In genomic region chr1:227411066-227411465, GRCh38 we compare ENCODE assay signal across 28 cellular contexts.
"Had no signal": no experiment of that assay in that cellular context is flagged by ENCODE, and none has a peak within 500 bp of the region (broad histone marks: within the 10 kb centered on the region; RNA-seq: fewer than 3 reads in every experiment).

No MANE protein-coding gene starts in this region.

- FAIRE-seq: endothelial cell of umbilical vein, kidney had no signal

- ATAC-seq: activated CD4-positive, alpha-beta T cell treated with anti-CD3 and anti-CD28 coated beads for 36 hours; activated CD8-positive, alpha-beta memory T cell treated with anti-CD3 and anti-CD28 coated beads, Interleukin-2, amount 10 ng/mL, durations not matched to agents 7 days and 5 days; activated CD8-positive, alpha-beta T cell treated with anti-CD3 and anti-CD28 coated beads, Interleukin-2, amount 10 ng/mL, durations not matched to agents 7 days and 5 days; activated naive CD8-positive, alpha-beta T cell treated with anti-CD3 and anti-CD28 coated beads, Interleukin-2, amount 50 U/mL, for 24 hours; esophagus mucosa; gastrocnemius medialis; left colon; psoas muscle; stimulated activated memory B cell treated with anti-CD40 and anti-IgM and Interleukin-4, amounts not matched to agents 10 μg/mL and 1 μg/mL and 100 μg/mL, for 72 hours; stimulated activated naive CD8-positive, alpha-beta T cell treated with anti-CD3 and anti-CD28 coated beads, Interleukin-15, amount 100 ng/mL, for 72 hours; T-cell had no signal

- DNase-seq: activated CD4-positive, alpha-beta T cell treated with anti-CD3 and anti-CD28 coated beads for 36 hours; activated CD4-positive, CD25-positive, alpha-beta regulatory T cell; activated CD8-positive, alpha-beta memory T cell treated with anti-CD3 and anti-CD28 coated beads, Interleukin-2, amount 10 ng/mL, durations not matched to agents 7 days and 5 days; activated CD8-positive, alpha-beta T cell treated with anti-CD3 and anti-CD28 coated beads, Interleukin-2, amount 10 ng/mL, durations not matched to agents 7 days and 5 days; activated naive CD8-positive, alpha-beta T cell treated with anti-CD3 and anti-CD28 coated beads, Interleukin-2, amount 50 U/mL, for 24 hours; activated T-cell treated with anti-CD3 and anti-CD28 coated beads, Interleukin-2, amount 50 U/mL, for 48 hours; anterior cingulate cortex; gastrocnemius medialis; kidney; left colon; mammary epithelial cell; naive B cell; nephron progenitor cell; psoas muscle; sigmoid colon; stimulated activated CD4-positive, alpha-beta T cell treated with anti-CD3 and anti-CD28 coated beads, Interleukin-1b, Interleukin-23, amount 100 ng/mL, for 48 hours; stimulated activated CD4-positive, alpha-beta T cell treated with anti-CD3 and anti-CD28 coated beads, Interleukin-4, amount 100 ng/mL, for 4 hours; stimulated activated CD8-positive, alpha-beta memory T cell treated with anti-CD3 and anti-CD28 coated beads, Interleukin-4, amount 100 ng/mL, for 48 hours; stimulated activated naive CD8-positive, alpha-beta T cell treated with anti-CD3 and anti-CD28 coated beads, Interleukin-15, amount 100 ng/mL, for 72 hours; substantia nigra; T-cell; tibial artery had no signal

- H3K4me3 ChIP-seq: gastrocnemius medialis, hepatocyte, psoas muscle, sigmoid colon, smooth muscle cell, tibial artery had no signal

- H2AFZ ChIP-seq: hepatocyte, parathyroid adenoma had no signal

- H3K9me3 ChIP-seq: gastrocnemius medialis, psoas muscle, sigmoid colon, tibial artery had no signal

- H3K36me3 ChIP-seq: gastrocnemius medialis, sigmoid colon, tibial artery had no signal

- H3K27me3 ChIP-seq: gastrocnemius medialis, hepatocyte, sigmoid colon, tibial artery had no signal

- H3K4me2 ChIP-seq: hepatocyte, smooth muscle cell had no signal

- H3K4me1 ChIP-seq: gastrocnemius medialis, parathyroid adenoma, psoas muscle, sigmoid colon had no signal

- H3K9ac ChIP-seq: parathyroid adenoma had no signal

- H3K27ac ChIP-seq: gastrocnemius medialis, hepatocyte, parathyroid adenoma, psoas muscle, sigmoid colon, tibial artery had no signal
